20 cellular contexts compared by ENCODE assay signal in the genomic region with DNA sequence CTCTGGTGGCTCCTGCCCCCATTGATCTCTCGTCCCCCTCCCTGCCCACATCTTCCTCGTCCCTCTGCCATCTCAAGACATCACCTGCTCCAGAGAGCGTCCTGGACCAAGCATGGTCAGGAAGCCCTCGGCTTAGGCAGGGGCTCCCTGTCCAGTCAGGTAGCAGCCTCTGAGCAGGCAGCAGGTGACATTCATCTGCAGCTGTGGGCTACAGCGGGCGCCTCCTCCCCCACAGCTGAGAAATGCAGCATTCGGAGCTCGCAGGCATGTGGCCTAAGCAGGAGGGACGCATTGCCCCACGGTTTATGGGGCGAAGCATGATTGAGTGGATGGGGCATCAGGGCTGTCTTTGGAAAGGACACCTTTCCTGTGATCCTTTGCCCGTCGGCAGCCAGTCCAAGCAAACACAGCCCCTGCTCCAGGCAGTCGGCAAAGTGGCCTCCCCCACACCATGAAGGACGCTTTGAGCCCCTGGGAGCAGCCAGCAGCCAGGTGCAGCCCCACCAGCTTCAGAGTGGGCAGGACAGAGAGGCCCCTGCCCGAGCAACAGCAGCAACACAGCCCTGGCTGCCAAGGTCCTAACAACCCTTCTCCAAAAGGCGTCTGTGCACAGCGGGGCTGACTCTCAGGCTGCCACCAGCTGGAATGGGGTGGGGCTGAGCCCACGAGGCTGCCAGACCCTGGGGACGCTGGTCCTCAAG.
A peak's percentile ranks its signal among the peaks of the same experiment; 100 is the strongest.
DNase-seq lines count a peak whose midpoint lies in the region; ATAC-seq and TF ChIP-seq lines count a peak whose summit lies in the region.
"Had no signal": no experiment of that assay in that cellular context is flagged by ENCODE, and none has a peak within 500 bp of the region (broad histone marks: within the 10 kb centered on the region; RNA-seq: fewer than 3 reads in every experiment).

No MANE protein-coding gene starts in this region.

- peak overlapping the region; percentile 50; the same call in 1 of the 2 replicates for H3K9ac ChIP-seq in iPS-20b (ENCODE audit: low read depth, low read length)

- H3K36me3 ChIP-seq in heart left ventricle (no peaks in the 10 kb centered on the region), iPS-20b (ENCODE audit: insufficient read depth, low read depth, low read length) (no peaks in the 10 kb centered on the region), transverse colon (no peaks in the 10 kb centered on the region), stomach (no peaks in the 10 kb centered on the region)
- H3K36me3 ChIP-seq: right lobe of liver had no signal

- TF ChIP-seq CTCF in heart left ventricle (IDR thresholded peaks at IDR 0.05) (no peak), transverse colon (IDR thresholded peaks at IDR 0.05) (no peak), stomach (IDR thresholded peaks at IDR 0.05) (no peak)

- H3K27ac ChIP-seq in heart left ventricle, result no peak overlapping the region
- H3K27ac ChIP-seq in iPS-20b (ENCODE audit: low read length), result no peak overlapping the region
- H3K27ac ChIP-seq in transverse colon, result no peak overlapping the region
- H3K27ac ChIP-seq in stomach, result no peak overlapping the region
- H3K27ac ChIP-seq: right lobe of liver had no signal

- TF ChIP-seq POLR2A in heart left ventricle (IDR thresholded peaks at IDR 0.05) (no peak), transverse colon (IDR thresholded peaks at IDR 0.05) (no peak), stomach (IDR thresholded peaks at IDR 0.05) (no peak)

- no peaks in the 10 kb centered on the region for H3K4me1 ChIP-seq in heart left ventricle
- H3K4me1 ChIP-seq in iPS-20b (ENCODE audit: insufficient read depth, low read length), result peaks cover 30% of the 10 kb centered on the region
- H3K4me1 ChIP-seq in transverse colon, result peaks cover 0 to 4% (median 0%) of the 10 kb centered on the region in 4 donors
- peaks cover 0 to 10% (median 4%) of the 10 kb centered on the region in 4 donors for H3K4me1 ChIP-seq in stomach
- H3K4me1 ChIP-seq: Caco-2, right lobe of liver had no signal

- in situ Hi-C loops in transverse colon (cut with MboI; ENCODE audit: low pct_ligation_motif_present in 1 of 4, low pct_unique_long_range_greater_than_20kb in 1 of 4, low sequenced_read_pairs in 3 of 4), result no loop called here

- ATAC-seq in heart left ventricle (peak in 1 of 4 donors; percentile 17), Right ventricle myocardium superior (ENCODE audit: poor library complexity) (no peak)
- ATAC-seq: activated CD4-positive, alpha-beta T cell treated with anti-CD3 and anti-CD28 coated beads for 36 hours; activated CD8-positive, alpha-beta memory T cell treated with anti-CD3 and anti-CD28 coated beads, Interleukin-2, amount 10 ng/mL, durations not matched to agents 7 days and 5 days; GM12878 had no signal

- H3K4me3 ChIP-seq in heart left ventricle, result no peak overlapping the region
- H3K4me3 ChIP-seq in iPS-20b (ENCODE audit: low read length), result peak overlapping the region; percentile 15; the same call in 1 of the 2 replicates
- H3K4me3 ChIP-seq in transverse colon, result no peak overlapping the region
- no peak overlapping the region for H3K4me3 ChIP-seq in stomach
- H3K4me3 ChIP-seq: GM12878, right lobe of liver had no signal

- TF ChIP-seq EP300 in transverse colon (IDR thresholded peaks at IDR 0.05; ENCODE audit: low read depth), result no peak
- TF ChIP-seq EP300 in stomach (IDR thresholded peaks at IDR 0.05), result no peak

- H3K27me3 ChIP-seq in heart left ventricle, result peaks cover 0 to 10% (median 0%) of the 10 kb centered on the region in 9 donors
- H3K27me3 ChIP-seq in iPS-20b (ENCODE audit: insufficient read depth, low read length), result peaks cover 21% of the 10 kb centered on the region
- H3K27me3 ChIP-seq in transverse colon, result no peaks in the 10 kb centered on the region
- peaks cover 0 to 44% (median 16%) of the 10 kb centered on the region in 3 donors for H3K27me3 ChIP-seq in stomach
- H3K27me3 ChIP-seq: right lobe of liver had no signal

- WGBS in heart left ventricle, 4 donors, result 64 to 71% (median 71%) methylated on average over 15 to 20 of the region's 20 CpGs
- 66% methylated on average over 19 of the region's 20 CpGs; no CpG with 5 or more reads in 1 of the 2 donors for WGBS in transverse colon (ENCODE audit: low coverage in 1 of 2), 2 donors
- WGBS in stomach, 5 donors, result 58 to 70% (median 63%) methylated on average over 16 to 20 of the region's 20 CpGs

- intact Hi-C loops in heart left ventricle (cut with DNase I), result no loop called here
- intact Hi-C loops in Right ventricle myocardium superior (cut with DNase I), result no loop called here
- intact Hi-C loops in transverse colon (cut with DNase I; ENCODE audit: low total_unique reads), result no loop called here
- intact Hi-C loops in stomach (cut with DNase I; ENCODE audit: low total_unique reads), result no loop called here

- DNase-seq in heart left ventricle, result peak in 3 of 5 donors; percentile 24 to 54 (median 27)
- DNase-seq in Right ventricle myocardium superior, result no peak
- peak; percentile 42 for DNase-seq in NCI-H2171 (lab: John Stamatoyannopoulos, UW)
- DNase-seq in activated CD4-positive, CD25-positive, alpha-beta regulatory T cell (lab: John Stamatoyannopoulos, UW), result no peak
- no peak for DNase-seq in transverse colon
- DNase-seq in stomach, result no peak
- no peak for DNase-seq in DMS153 (lab: John Stamatoyannopoulos, UW)
- DNase-seq: activated CD4-positive, alpha-beta T cell treated with anti-CD3 and anti-CD28 coated beads for 36 hours; activated CD8-positive, alpha-beta memory T cell treated with anti-CD3 and anti-CD28 coated beads, Interleukin-2, amount 10 ng/mL, durations not matched to agents 7 days and 5 days; activated gamma-delta T cell; amygdala; Caco-2; effector CD4-positive, alpha-beta T cell; IMR-90; occipital lobe; stimulated activated CD4-positive, alpha-beta T cell treated with anti-CD3 and anti-CD28 coated beads, Interleukin-1b, Interleukin-23, amount 100 ng/mL, for 48 hours; T1000 had no signal

- no peaks in the 10 kb centered on the region for H3K9me3 ChIP-seq in heart left ventricle
- H3K9me3 ChIP-seq in iPS-20b (ENCODE audit: insufficient read depth, low read depth, low read length), result no peaks in the 10 kb centered on the region
- no peaks in the 10 kb centered on the region for H3K9me3 ChIP-seq in transverse colon
- H3K9me3 ChIP-seq in stomach, result no peaks in the 10 kb centered on the region
- H3K9me3 ChIP-seq: Caco-2, right lobe of liver had no signal

Comparison
In these comparisons a context has a peak if more than half of its experiments do, and no peak if none do; other contexts are left out.
1. DNase-seq: peak in heart left ventricle (3 of 5) and NCI-H2171 (single experiment); none in Right ventricle myocardium superior (single experiment), activated CD4-positive, CD25-positive, alpha-beta regulatory T cell (0 of 4), transverse colon (single experiment), stomach (single experiment) and DMS153 (single experiment).